In the genomic region with DNA sequence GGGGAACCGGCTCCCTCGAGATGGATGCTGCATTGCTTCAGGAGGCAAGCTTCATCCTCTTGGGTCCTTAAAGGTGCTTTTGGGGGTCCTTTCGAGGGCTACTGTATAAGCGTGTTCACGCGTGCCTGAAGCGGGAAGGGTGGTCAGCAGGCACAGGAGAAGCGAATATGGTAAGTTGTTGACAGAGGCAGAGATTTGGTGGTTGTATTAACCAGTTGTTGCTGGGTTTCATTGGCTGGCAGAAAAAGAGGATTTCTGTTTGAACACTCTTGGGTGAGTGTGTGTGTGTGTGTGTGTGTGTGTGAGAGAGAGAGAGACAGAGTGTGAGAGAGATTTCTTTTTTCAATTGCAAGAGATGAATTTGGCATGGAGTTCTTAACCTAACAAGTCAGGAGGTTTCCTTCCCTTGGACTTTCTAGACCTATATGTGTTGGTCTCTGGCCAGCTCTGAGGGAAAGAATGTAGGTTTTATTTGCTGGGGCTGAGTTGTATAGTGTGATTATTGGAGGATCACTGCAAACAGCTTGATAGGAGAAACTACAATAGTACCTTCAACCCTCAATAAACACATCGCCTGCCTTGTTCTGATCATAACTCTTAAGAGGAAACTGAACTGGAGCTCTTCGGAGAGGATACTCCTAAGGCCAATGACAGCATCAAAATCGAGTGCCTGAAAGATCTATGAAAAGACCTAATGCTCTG, we compare ENCODE assay signal across 8 cellular contexts. TPM values are rescaled to one million over a fixed set of nuclear protein-coding genes. Genes with fewer than 3 reads are reported as not detected.
A peak's percentile ranks its signal among the peaks of the same experiment; 100 is the strongest.
DNase-seq lines count a peak whose midpoint lies in the region; ATAC-seq, FAIRE-seq and TF ChIP-seq lines count a peak whose summit lies in the region.

No MANE protein-coding gene starts in this region.

- H3K4me1 ChIP-seq in ACC112 (ENCODE audit: control insufficient read depth, insufficient read depth, low read length, unreplicated experiment) (peaks cover 38% of the 10 kb centered on the region), OCI-LY3 (ENCODE audit: low read length) (peaks cover 16% of the 10 kb centered on the region), colonic mucosa (peaks cover 13% of the 10 kb centered on the region), muscle layer of colon (ENCODE audit: insufficient read depth, low read length) (peaks cover 22% of the 10 kb centered on the region)

- no peaks in the 10 kb centered on the region for H3K27me3 ChIP-seq in ACC112 (ENCODE audit: insufficient read depth, low read length)
- H3K27me3 ChIP-seq in OCI-LY3 (ENCODE audit: low read depth, low read length): no peaks in the 10 kb centered on the region
- no peaks in the 10 kb centered on the region for H3K27me3 ChIP-seq in colonic mucosa
- H3K27me3 ChIP-seq in muscle layer of colon (ENCODE audit: control insufficient read depth in 1 of 2, insufficient read depth in 2 of 2, low read length in 2 of 2): no peaks in the 10 kb centered on the region

- H3K9me3 ChIP-seq in OCI-LY3 (ENCODE audit: insufficient read depth, low read length) (no peaks in the 10 kb centered on the region), colonic mucosa (no peaks in the 10 kb centered on the region), muscle layer of colon (ENCODE audit: low read length) (no peaks in the 10 kb centered on the region)

- H3K79me2 ChIP-seq in ACC112 (ENCODE audit: control insufficient read depth, insufficient read depth, low read length, unreplicated experiment): peaks cover 50% of the 10 kb centered on the region
- H3K79me2 ChIP-seq in OCI-LY3 (ENCODE audit: low read length): peaks cover 44% of the 10 kb centered on the region

- H3K9ac ChIP-seq in OCI-LY3 (ENCODE audit: low read length) (peak overlapping the region; percentile 82), colonic mucosa (ENCODE audit: low read depth in 2 of 2, low read length in 2 of 2) (peak overlapping the region; percentile 86 to 92), muscle layer of colon (ENCODE audit: low read length) (peak overlapping the region; percentile 88)

- H2AFZ ChIP-seq in ACC112 (ENCODE audit: low read length, unreplicated experiment): peak overlapping the region; percentile 49
- H2AFZ ChIP-seq in OCI-LY3 (ENCODE audit: low read depth, low read length): no peak overlapping the region

- H3K36me3 ChIP-seq in ACC112 (ENCODE audit: insufficient read depth, low read length) (no peaks in the 10 kb centered on the region), OCI-LY3 (replicated peaks; ENCODE audit: low read depth, low read length) (no peaks in the 10 kb centered on the region), colonic mucosa (no peaks in the 10 kb centered on the region), muscle layer of colon (ENCODE audit: insufficient read depth, low read length) (no peaks in the 10 kb centered on the region)

- intact Hi-C loops in colonic mucosa (cut with DNase I): loop anchor here (5.0 to 10.0 kb wide), 2 partner anchors 66 to 328 kb away; partner anchors contain the start of gene MICU1

- TF ChIP-seq CTCF in OCI-LY3 (IDR thresholded peaks at IDR 0.05; ENCODE audit: low read depth, low read length) (no peak), colonic mucosa (IDR thresholded peaks at IDR 0.05) (no peak), D721Med (IDR thresholded peaks at IDR 0.05; ENCODE audit: insufficient read depth, missing control alignments) (no peak)

- H3K4me3 ChIP-seq in ACC112 (ENCODE audit: low read depth, low read length) (peak overlapping the region; percentile 87), OCI-LY3 (ENCODE audit: low read length) (peak overlapping the region; percentile 96), colonic mucosa (peak overlapping the region; percentile 71), muscle layer of colon (ENCODE audit: low read depth in 1 of 2, low read length in 2 of 2) (peak overlapping the region; percentile 81 to 92)

- no peak for ATAC-seq in HG03095 (IDR thresholded peaks at IDR 0.05; ENCODE audit: unreplicated experiment)

- H4K20me1 ChIP-seq in OCI-LY3 (ENCODE audit: insufficient read depth, low read length): peaks cover 14% of the 10 kb centered on the region

- peak; percentile 69 for FAIRE-seq in GM18507 (lab: Jason Lieb, UNC)
- FAIRE-seq in D721Med (lab: Jason Lieb, UNC): no peak

- DNase-seq in GM18507 (ENCODE audit: extremely low spot score, insufficient read length, low read depth): no peak
- DNase-seq in colonic mucosa: peak; percentile 61
- no peak for DNase-seq in D721Med (ENCODE audit: insufficient read length, low spot score)
- DNase-seq in putamen (ENCODE audit: low spot score): no peak

- peak overlapping the region; percentile 96 for H3K4me2 ChIP-seq in OCI-LY3 (ENCODE audit: low read length)

- H3K27ac ChIP-seq in ACC112 (ENCODE audit: low read depth, low read length) (0 out of 2 replicates have a peak overlapping the region, but pooled peaks have one; percentile 35), OCI-LY3 (ENCODE audit: low read length) (no peak overlapping the region), colonic mucosa (peak overlapping the region; percentile 78), muscle layer of colon (ENCODE audit: low read depth, low read length) (peak overlapping the region; percentile 52)

RNA-seq across cellular contexts. Expression of gene MCU, which starts 1.1 kb away (rescaled TPM):
- 100 to 1,000 TPM in 1 of 2 donors, 10 to 100 TPM in 1; 88.7 to 109 TPM for total RNA-seq in colonic mucosa
